ENCODE assay signal across 20 cellular contexts in genomic region chr20:19814241-19814640, GRCh38. TPM values are rescaled to one million over a fixed set of nuclear protein-coding genes. Genes with fewer than 3 reads are reported as not detected.
DNase-seq lines count a peak whose midpoint lies in the region; FAIRE-seq and TF ChIP-seq lines count a peak whose summit lies in the region.
"Had no signal": no experiment of that assay in that cellular context is flagged by ENCODE, and none has a peak within 500 bp of the region (broad histone marks: within the 10 kb centered on the region; RNA-seq: fewer than 3 reads in every experiment).

No MANE protein-coding gene starts in this region.

- no peaks in the 10 kb centered on the region for H3K27me3 ChIP-seq in stomach

- DNase-seq in GM04504 (ENCODE audit: low read depth) (peak; percentile 56), SK-N-MC (ENCODE audit: low read depth, low spot score) (no peak), fibroblast of villous mesenchyme (ENCODE audit: low read depth) (peak; percentile 69), stomach (no peak), frontal cortex (ENCODE audit: low spot score in 2 of 2) (no peak), islet precursor cell (no peak), OCI-M1 (lab: John Stamatoyannopoulos, UW) (no peak), posterior vena cava (ENCODE audit: low spot score) (no peak)
- DNase-seq: activated CD4-positive, alpha-beta T cell treated with anti-CD3 and anti-CD28 coated beads, Interleukin-2, amount 10 ng/mL, durations not matched to agents 24 days and 14 days; activated naive CD8-positive, alpha-beta T cell treated with anti-CD3 and anti-CD28 coated beads, Interleukin-2, amount 10 ng/mL, durations not matched to agents 7 days and 5 days; activated T-cell treated with anti-CD3 and anti-CD28 coated beads, Interleukin-2, amount 50 U/mL, for 24 hours; DND-41; NCI-H1417 treated with DMSO at 0.1 percent for 48 hours; NCI-H2227 treated with DMSO at 0.1 percent for 48 hours; RPMI8226; small intestine; stimulated activated naive CD8-positive, alpha-beta T cell treated with anti-CD3 and anti-CD28 coated beads, Interleukin-15, amount 100 ng/mL, for 72 hours had no signal

- FAIRE-seq in frontal cortex (lab: Jason Lieb, UNC), result no peak
- FAIRE-seq: colon, K562, small intestine had no signal

- H3K9ac ChIP-seq in SK-N-MC (ENCODE audit: insufficient read length), result no peak overlapping the region

- H3K9me3 ChIP-seq in SK-N-MC (ENCODE audit: low read depth, low read length) (no peaks in the 10 kb centered on the region; the same call in 1 of the 2 replicates), stomach (peaks cover 0 to 5% (median 0%) of the 10 kb centered on the region in 4 donors)

- TF ChIP-seq EP300 in stomach (IDR thresholded peaks at IDR 0.05), result no peak

- peaks cover 8 to 32% (median 20%) of the 10 kb centered on the region in 4 donors for H3K4me1 ChIP-seq in stomach

- H3K4me3 ChIP-seq in SK-N-MC (peak overlapping the region; percentile 24; the same call in 1 of the 2 replicates), fibroblast of villous mesenchyme (ENCODE audit: low read depth, low read length) (no peak overlapping the region), stomach (no peak overlapping the region)
- H3K4me3 ChIP-seq: K562 had no signal

- 70 to 89% (median 81%) methylated on average over 5 of the region's 5 CpGs for WGBS in stomach, 5 donors

- no peak for TF ChIP-seq POLR2A in stomach (IDR thresholded peaks at IDR 0.05)

- no peak for TF ChIP-seq CTCF in fibroblast of villous mesenchyme (IDR thresholded peaks at IDR 0.05; ENCODE audit: insufficient read depth, low read depth, low read length)
- TF ChIP-seq CTCF in stomach (IDR thresholded peaks at IDR 0.05), result no peak

- H3K36me3 ChIP-seq in SK-N-MC (ENCODE audit: insufficient read depth, low read length) (no peaks in the 10 kb centered on the region), stomach (peaks cover 0 to 12% (median 9%) of the 10 kb centered on the region in 4 donors)

- H3K27ac ChIP-seq in SK-N-MC (peak overlapping the region; percentile 92), stomach (peak overlapping the region; percentile 22 to 69 (median 43))

- intact Hi-C loops in stomach (cut with DNase I; ENCODE audit: low total_unique reads), result no loop called here
- intact Hi-C loops in posterior vena cava (cut with DNase I), result no loop called here

RNA-seq across cellular contexts. Expression of gene RIN2, which starts 56.2 kb away (rescaled TPM):
- total RNA-seq in fibroblast of villous mesenchyme (57.7 and 102 TPM in 2 replicates), stomach (10 to 100 TPM in 4 of 5 donors, 1 to 10 TPM in 1; 9.9 to 82.7 (median 55.4) TPM), frontal cortex (9.0 TPM), posterior vena cava (10 to 100 TPM; 49.2 to 68.0 TPM)
- polyA plus RNA-seq in stomach, result 10 to 100 TPM; 11.1 to 19.4 (median 19.4) TPM
- total RNA-seq: activated CD4-positive, alpha-beta T cell treated with anti-CD3 and anti-CD28 coated beads, Interleukin-2, amount 10 ng/mL, durations not matched to agents 24 days and 14 days; T-helper 2 cell treated with Interferon-gamma antibody and Interleukin-4, amounts not matched to agents 100 ng/mL and 5 ng/mL, for 36 hours had no signal
- polyA plus RNA-seq: K562 had no signal

Comparison
In these comparisons a context has a peak if more than half of its experiments do, and no peak if none do; other contexts are left out.
1. DNase-seq: peak in GM04504 (single experiment) and fibroblast of villous mesenchyme (single experiment); none in SK-N-MC (single experiment), stomach (single experiment), frontal cortex (0 of 2), islet precursor cell (single experiment), OCI-M1 (single experiment) and posterior vena cava (single experiment).